Comparison of ENCODE assay signal across 26 cellular contexts in the genomic region with DNA sequence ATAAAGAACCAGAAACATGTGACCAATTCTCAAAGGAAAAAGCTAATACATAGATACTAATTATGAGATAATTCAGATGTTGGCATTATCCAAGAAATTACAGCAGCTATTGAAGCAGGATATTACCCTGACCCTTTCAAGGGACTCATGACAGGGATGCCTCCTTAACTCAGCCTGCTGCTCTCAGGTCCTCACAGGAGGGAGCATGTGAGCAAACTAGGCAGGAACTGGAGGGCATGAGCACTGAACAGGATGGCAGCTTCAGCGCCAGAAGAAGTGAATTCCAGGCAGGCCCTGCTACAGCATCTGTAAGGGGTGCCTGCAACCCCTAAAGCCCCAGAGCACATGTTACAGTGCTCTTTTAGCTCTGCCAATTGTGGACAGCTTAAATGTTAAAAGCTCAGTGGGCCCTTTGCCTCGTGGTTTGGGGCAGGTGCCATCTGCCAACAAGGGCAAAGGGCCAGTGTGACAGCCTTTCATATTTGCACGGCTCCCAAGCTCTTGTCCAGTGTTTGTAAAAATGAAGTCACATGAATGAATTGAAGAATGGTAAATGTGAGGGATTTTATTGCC.
DNase-seq lines count a peak whose midpoint lies in the region; ATAC-seq and TF ChIP-seq lines count a peak whose summit lies in the region.
"Had no signal": no experiment of that assay in that cellular context is flagged by ENCODE, and none has a peak within 500 bp of the region (broad histone marks: within the 10 kb centered on the region; RNA-seq: fewer than 3 reads in every experiment).

No MANE protein-coding gene starts in this region.

- H3K9me3 Mint-ChIP-seq in GM23338 = no peaks in the 10 kb centered on the region
- no peaks in the 10 kb centered on the region for H3K9me3 Mint-ChIP-seq in activated CD4-positive, alpha-beta T cell treated with anti-CD3 and anti-CD28 coated beads for 36 hours (ENCODE audit: low read depth)

- H3K79me2 ChIP-seq in GM23338 (replicated peaks; ENCODE audit: insufficient read depth) = no peaks in the 10 kb centered on the region

- no peak overlapping the region for H3K27ac Mint-ChIP-seq in GM23338
- H3K27ac Mint-ChIP-seq in activated CD4-positive, alpha-beta T cell treated with anti-CD3 and anti-CD28 coated beads for 36 hours = no peak overlapping the region
- H3K27ac Mint-ChIP-seq: B cell; CD8-positive, alpha-beta T cell; IgD-negative memory B cell; T-cell had no signal

- H3K9ac ChIP-seq in neuronal stem cell (ENCODE audit: low read depth, low read length, poor library complexity) = no peak overlapping the region
- H3K9ac ChIP-seq: KMS-11 had no signal

- H3K9me2 ChIP-seq in GM23338 (ENCODE audit: insufficient read depth) = 0 out of 2 replicates have a peak, but pooled peaks cover 4% of the 10 kb centered on the region

- no peak overlapping the region for H3K14ac ChIP-seq in neuronal stem cell (ENCODE audit: low read length)

- H4K8ac ChIP-seq in neuronal stem cell (ENCODE audit: low read depth, low read length) = no peak overlapping the region

- peak in 1 of 2 experiments; percentile 9; a peak in 1 of 4 replicates for TF ChIP-seq CTCF in GM23338 (conservative IDR thresholded peaks at IDR 0.05; ENCODE audit: low read depth in 2 of 2)

- peaks cover 2% of the 10 kb centered on the region; the same call in 2 of the 3 replicates for H3K4me1 Mint-ChIP-seq in GM23338
- no peaks in the 10 kb centered on the region for H3K4me1 Mint-ChIP-seq in activated CD4-positive, alpha-beta T cell treated with anti-CD3 and anti-CD28 coated beads for 36 hours
- H3K4me1 Mint-ChIP-seq: B cell, IgD-negative memory B cell, T-cell had no signal

- no peaks in the 10 kb centered on the region for H3F3A ChIP-seq in GM23338 (replicated peaks; ENCODE audit: low read depth)

- H2BK120ac ChIP-seq in neuronal stem cell (ENCODE audit: low read depth, low read length) = no peak overlapping the region

- H3K4ac ChIP-seq in neuronal stem cell (ENCODE audit: low read length) = no peak overlapping the region

- no peak overlapping the region for H2BK5ac ChIP-seq in neuronal stem cell (ENCODE audit: low read length)

- WGBS in neuronal stem cell (ENCODE audit: extremely low coverage in 2 of 2, insufficient read length in 2 of 2, insufficient replicate concordance in 1 of 2), 2 donors = no CpG with 5 or more reads among the region's 3 CpGs

- H3K27me3 ChIP-seq in GM23338 (ENCODE audit: insufficient read depth) (no peaks in the 10 kb centered on the region), neuronal stem cell (ENCODE audit: control insufficient read depth in 3 of 3, insufficient read depth in 3 of 3, low read depth in 1 of 3, low read length in 3 of 3) (no peaks in the 10 kb centered on the region)
- H3K27me3 ChIP-seq: SJSA1 had no signal

- peak overlapping the region; percentile 25 for H3K23ac ChIP-seq in neuronal stem cell (ENCODE audit: low read depth, low read length, poor library complexity)

- no peak overlapping the region for H3K4me3 ChIP-seq in GM23338
- no peak overlapping the region for H3K4me3 ChIP-seq in neuronal stem cell (ENCODE audit: low read length in 2 of 2)
- H3K4me3 ChIP-seq: GM12878, SJSA1 had no signal

- peaks cover 0 to 6% of the 10 kb centered on the region in 2 donors for H3K9me3 ChIP-seq in neuronal stem cell (replicated peaks in 1 of 2; ENCODE audit: control insufficient read depth in 2 of 2, insufficient read depth in 1 of 2, low read depth in 1 of 2, low read length in 2 of 2)
- H3K9me3 ChIP-seq: Caco-2, SJSA1 had no signal

- no peak overlapping the region for H4K91ac ChIP-seq in neuronal stem cell (ENCODE audit: low read depth, low read length, poor library complexity)

- H2AFZ ChIP-seq in GM23338 = no peak overlapping the region
- H2AFZ ChIP-seq in neuronal stem cell (ENCODE audit: low read length) = peak overlapping the region; percentile 48

- no peak overlapping the region for H2BK15ac ChIP-seq in neuronal stem cell (ENCODE audit: low read length)

- H3K27ac ChIP-seq in GM23338 (ENCODE audit: low read depth) (no peak overlapping the region), neuronal stem cell (replicated peaks; ENCODE audit: low read length) (no peak overlapping the region)
- H3K27ac ChIP-seq: C4-2B, KMS-11, SJSA1 had no signal

- no peaks in the 10 kb centered on the region for H3K36me3 ChIP-seq in GM23338 (ENCODE audit: insufficient read depth)
- no peaks in the 10 kb centered on the region for H3K36me3 ChIP-seq in neuronal stem cell (replicated peaks in 1 of 2; ENCODE audit: control insufficient read depth in 2 of 2, insufficient read depth in 2 of 2, low read length in 2 of 2)
- H3K36me3 ChIP-seq: SJSA1 had no signal

- ATAC-seq in GM23338 (peak; percentile 45; the same call in 1 of the 3 replicates), HG02885 (IDR thresholded peaks at IDR 0.05; ENCODE audit: poor library complexity, unreplicated experiment) (no peak)
- no peak for ATAC-seq in activated CD4-positive, alpha-beta T cell treated with anti-CD3 and anti-CD28 coated beads for 36 hours
- ATAC-seq: CD8-positive, alpha-beta T cell; GM12878; T-cell had no signal

- no peak overlapping the region for H3K18ac ChIP-seq in neuronal stem cell (ENCODE audit: low read length)

- intact Hi-C loops in activated CD4-positive, alpha-beta T cell treated with anti-CD3 and anti-CD28 coated beads for 36 hours (cut with DNase I, micrococcal nuclease) = no loop called here

- no peaks in the 10 kb centered on the region for H3K27me3 Mint-ChIP-seq in GM23338 (ENCODE audit: insufficient read depth, low read depth, poor library complexity)
- no peaks in the 10 kb centered on the region for H3K27me3 Mint-ChIP-seq in activated CD4-positive, alpha-beta T cell treated with anti-CD3 and anti-CD28 coated beads for 36 hours
- H3K27me3 Mint-ChIP-seq: B cell, IgD-negative memory B cell, T-cell had no signal

- H3K4me1 ChIP-seq in GM23338 (ENCODE audit: insufficient read depth) (no peaks in the 10 kb centered on the region), neuronal stem cell (ENCODE audit: control insufficient read depth in 2 of 2, insufficient read depth in 1 of 2, low read depth in 1 of 2, low read length in 2 of 2) (no peaks in the 10 kb centered on the region)
- H3K4me1 ChIP-seq: Caco-2, SJSA1 had no signal

- no peak overlapping the region for H2AK5ac ChIP-seq in neuronal stem cell (ENCODE audit: low read depth, low read length)

- in situ Hi-C loops in G401 (cut with HindIII; ENCODE audit: low sequenced_read_pairs) = no loop called here

- POLR2A ChIA-PET in activated CD4-positive, alpha-beta T cell treated with anti-CD3 and anti-CD28 coated beads for 36 hours (lab: Charles Lee) = no interaction called here

- H4K20me1 ChIP-seq in GM23338 (replicated peaks; ENCODE audit: insufficient read depth) = no peaks in the 10 kb centered on the region

- no peak overlapping the region for H3K4me3 Mint-ChIP-seq in GM23338
- no peak overlapping the region for H3K4me3 Mint-ChIP-seq in activated CD4-positive, alpha-beta T cell treated with anti-CD3 and anti-CD28 coated beads for 36 hours
- H3K4me3 Mint-ChIP-seq: B cell; CD8-positive, alpha-beta T cell; IgD-negative memory B cell; T-cell had no signal

- no peaks in the 10 kb centered on the region for H3K79me1 ChIP-seq in neuronal stem cell (ENCODE audit: low read depth, low read length)

- H3K4me2 ChIP-seq in GM23338 = no peak overlapping the region
- H3K4me2 ChIP-seq in neuronal stem cell (ENCODE audit: insufficient read depth, low read length, poor library complexity, severe bottlenecking) = no peak overlapping the region
- H3K4me2 ChIP-seq: KMS-11 had no signal

- CTCF ChIA-PET in activated CD4-positive, alpha-beta T cell treated with anti-CD3 and anti-CD28 coated beads for 36 hours (lab: Charles Lee) = no interaction called here

- H2BK12ac ChIP-seq in neuronal stem cell (ENCODE audit: low read length) = no peak overlapping the region

- DNase-seq in G401 (ENCODE audit: low spot score) (peak; percentile 78), GM23338 (ENCODE audit: low spot score) (no peak), cerebellar cortex (ENCODE audit: low spot score) (peak; percentile 73), neuronal stem cell (ENCODE audit: low spot score) (no peak), 8988T (no peak)
- DNase-seq in activated CD4-positive, alpha-beta T cell treated with anti-CD3 and anti-CD28 coated beads for 36 hours = no peak
- DNase-seq: Caco-2; CD8-positive, alpha-beta T cell; GDM1; GOT3; HCEC 1CT; NCI-H1092; NCI-H1417 treated with DMSO at 0.1 percent for 48 hours; NCI-H1694 treated with DMSO at 0.1 percent for 48 hours; NCI-H2171 treated with DMSO at 0.1 percent for 48 hours; NCI-H345; NCI-H524; NCI-H774; T-cell had no signal

- H3K36me3 Mint-ChIP-seq in GM23338 (ENCODE audit: low read depth) = no peaks in the 10 kb centered on the region
- H3K36me3 Mint-ChIP-seq in activated CD4-positive, alpha-beta T cell treated with anti-CD3 and anti-CD28 coated beads for 36 hours (ENCODE audit: low read depth) = no peaks in the 10 kb centered on the region
- H3K36me3 Mint-ChIP-seq: CD8-positive, alpha-beta T cell; IgD-negative memory B cell; T-cell had no signal

TF ChIP-seq in GM23338, 12 proteins besides CTCF, POLR2A, EP300 and RAD21 (continues in another document):
- no peak for TF ChIP-seq STAT1 (IDR thresholded peaks at IDR 0.05; ENCODE audit: unreplicated experiment)
- TF ChIP-seq ZNF331 (CRISPR knock-in tag; IDR thresholded peaks at IDR 0.05; ENCODE audit: low read depth) = no peak
- no peak for TF ChIP-seq EZH2 (IDR thresholded peaks at IDR 0.05; ENCODE audit: low read depth, unreplicated experiment)
- TF ChIP-seq CREB1 (CRISPR knock-in tag; IDR thresholded peaks at IDR 0.05; ENCODE audit: low read depth) = no peak
- TF ChIP-seq, protein P1, sequence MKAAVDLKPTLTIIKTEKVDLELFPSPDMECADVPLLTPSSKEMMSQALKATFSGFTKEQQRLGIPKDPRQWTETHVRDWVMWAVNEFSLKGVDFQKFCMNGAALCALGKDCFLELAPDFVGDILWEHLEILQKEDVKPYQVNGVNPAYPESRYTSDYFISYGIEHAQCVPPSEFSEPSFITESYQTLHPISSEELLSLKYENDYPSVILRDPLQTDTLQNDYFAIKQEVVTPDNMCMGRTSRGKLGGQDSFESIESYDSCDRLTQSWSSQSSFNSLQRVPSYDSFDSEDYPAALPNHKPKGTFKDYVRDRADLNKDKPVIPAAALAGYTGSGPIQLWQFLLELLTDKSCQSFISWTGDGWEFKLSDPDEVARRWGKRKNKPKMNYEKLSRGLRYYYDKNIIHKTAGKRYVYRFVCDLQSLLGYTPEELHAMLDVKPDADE (IDR thresholded peaks at IDR 0.05) = no peak
- no peak for TF ChIP-seq ZNF114 (CRISPR knock-in tag; IDR thresholded peaks at IDR 0.05)
- TF ChIP-seq POLR2AphosphoS5 (IDR thresholded peaks at IDR 0.05; ENCODE audit: low read depth) = no peak

Comparison
In these comparisons a context has a peak if more than half of its experiments do, and no peak if none do; other contexts are left out.
1. DNase-seq: peak in G401 (single experiment) and cerebellar cortex (single experiment); none in GM23338 (single experiment), neuronal stem cell (single experiment), 8988T (single experiment) and activated CD4-positive, alpha-beta T cell treated with anti-CD3 and anti-CD28 coated beads for 36 hours (single experiment).